18 cellular contexts compared by ENCODE assay signal in the genomic region with DNA sequence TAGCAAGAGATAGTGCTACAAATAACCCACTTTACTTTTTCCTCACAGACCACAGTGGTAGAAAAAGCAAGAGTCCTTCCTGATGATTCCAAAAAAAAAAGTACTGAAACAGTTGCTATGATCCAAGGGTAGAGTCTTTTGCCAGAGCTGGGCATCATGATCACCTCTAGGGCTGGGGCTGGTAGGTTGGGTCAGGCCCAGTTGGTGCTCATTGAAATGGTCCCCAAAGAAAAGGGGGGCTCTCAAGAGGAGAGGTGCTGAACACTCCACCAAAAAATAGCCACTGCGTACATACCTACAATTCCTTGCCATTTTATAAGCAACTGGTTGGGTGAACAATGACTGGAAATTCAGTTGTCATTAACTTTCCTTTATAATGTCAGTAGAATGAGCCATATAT. TPM values are rescaled to one million over a fixed set of nuclear protein-coding genes. Genes with fewer than 3 reads are reported as not detected.
"Had no signal": no experiment of that assay in that cellular context is flagged by ENCODE, and none has a peak within 500 bp of the region (broad histone marks: within the 10 kb centered on the region; RNA-seq: fewer than 3 reads in every experiment).

No MANE protein-coding gene starts in this region.

RNA-seq across cellular contexts. Expression of a gene that starts 30.9 kb away (rescaled TPM):
- total RNA-seq: activated naive CD4-positive, alpha-beta T cell treated with anti-CD3 and anti-CD28 coated beads for 36 hours; activated naive CD4-positive, alpha-beta T cell treated with anti-CD3 and anti-CD28 coated beads, Interleukin-2, amount 50 U/mL, for 72 hours; activated naive CD8-positive, alpha-beta T cell treated with anti-CD3 and anti-CD28 coated beads, Interleukin-2, amount 10 ng/mL, durations not matched to agents 7 days and 5 days; activated T-cell treated with anti-CD3 and anti-CD28 coated beads, Interleukin-2, amount 50 U/mL, for 4 hours; activated T-cell treated with anti-CD3 and anti-CD28 coated beads, Interleukin-2, amount 50 U/mL, for 72 hours; activated T-helper 1 cell treated with anti-CD3 and anti-CD28 coated beads, Interleukin-12 subunit alpha, Interleukin-12 subunit beta, Interleukin-2, Interleukin-4 antibody, amounts not matched to agents 30 ng/mL and 10 ng/mL and 1 ng/mL, durations not matched to agents 14 hours and 24 hours and 36 hours; activated T-helper 17 cell treated with anti-CD3 and anti-CD28 coated beads, Interleukin-2, amount 50 U/mL, for 72 hours; activated T-helper 2 cell treated with anti-CD3 and anti-CD28 coated beads, Interferon-gamma antibody, Interleukin-2, Interleukin-4, amounts not matched to agents 10 μg/mL and 5 μg/mL and 100 μg/mL, durations not matched to agents 14 hours and 24 hours and 36 hours; adrenal gland; aorta; ascending aorta; astrocyte; body of pancreas; breast epithelium; bronchial epithelial cell; cardiac muscle cell; cardiac septum; cerebellum had no signal
